ENCODE assay signal across 27 cellular contexts in genomic region chr5:168648576-168648975, GRCh38.
"Had no signal": no experiment of that assay in that cellular context is flagged by ENCODE, and none has a peak within 500 bp of the region (broad histone marks: within the 10 kb centered on the region; RNA-seq: fewer than 3 reads in every experiment).

No MANE protein-coding gene starts in this region.

- FAIRE-seq: endothelial cell of umbilical vein had no signal

- H3K9me3 Mint-ChIP-seq: activated CD4-positive, alpha-beta T cell treated with anti-CD3 and anti-CD28 coated beads, Interleukin-2, amount 10 ng/mL, durations not matched to agents 24 days and 14 days; activated T-helper 2 cell treated with anti-CD3 and anti-CD28 coated beads, Interferon-gamma antibody, Interleukin-2, Interleukin-4, amounts not matched to agents 10 μg/mL and 5 μg/mL and 100 μg/mL, durations not matched to agents 14 hours and 24 hours and 36 hours; effector memory CD8-positive, alpha-beta T cell had no signal

- H3K4me3 ChIP-seq: ascending aorta, esophagus muscularis mucosa, gastrocnemius medialis had no signal

- ATAC-seq: activated CD4-positive, alpha-beta T cell treated with anti-CD3 and anti-CD28 coated beads for 36 hours; activated CD8-positive, alpha-beta memory T cell treated with anti-CD3 and anti-CD28 coated beads, Interleukin-2, amount 10 ng/mL, durations not matched to agents 7 days and 5 days; activated CD8-positive, alpha-beta T cell treated with anti-CD3 and anti-CD28 coated beads, Interleukin-2, amount 10 ng/mL, durations not matched to agents 7 days and 5 days; effector memory CD8-positive, alpha-beta T cell; gastrocnemius medialis had no signal

- H3K27me3 Mint-ChIP-seq: activated CD4-positive, alpha-beta memory T cell treated with anti-CD3 and anti-CD28 coated beads for 36 hours had no signal

- H3K9me3 ChIP-seq: ascending aorta, esophagus muscularis mucosa, gastrocnemius medialis had no signal

- H3K36me3 Mint-ChIP-seq: activated CD4-positive, alpha-beta memory T cell treated with anti-CD3 and anti-CD28 coated beads for 36 hours; activated naive CD8-positive, alpha-beta T cell treated with anti-CD3 and anti-CD28 coated beads, Interleukin-2, amount 10 ng/mL, durations not matched to agents 7 days and 5 days had no signal

- H3K4me1 Mint-ChIP-seq: activated CD4-positive, alpha-beta T cell treated with anti-CD3 and anti-CD28 coated beads, Interleukin-2, amount 10 ng/mL, durations not matched to agents 24 days and 14 days; activated CD8-positive, alpha-beta memory T cell treated with anti-CD3 and anti-CD28 coated beads, Interleukin-2, amount 10 ng/mL, durations not matched to agents 7 days and 5 days; activated naive CD8-positive, alpha-beta T cell treated with anti-CD3 and anti-CD28 coated beads, Interleukin-2, amount 10 ng/mL, durations not matched to agents 7 days and 5 days had no signal

- H3K4me3 Mint-ChIP-seq: activated CD4-positive, alpha-beta memory T cell treated with anti-CD3 and anti-CD28 coated beads for 36 hours; activated CD4-positive, alpha-beta T cell treated with anti-CD3 and anti-CD28 coated beads for 36 hours; activated CD4-positive, alpha-beta T cell treated with anti-CD3 and anti-CD28 coated beads, Interleukin-2, amount 10 ng/mL, durations not matched to agents 24 days and 14 days; activated CD8-positive, alpha-beta memory T cell treated with anti-CD3 and anti-CD28 coated beads, Interleukin-2, amount 10 ng/mL, durations not matched to agents 7 days and 5 days; activated CD8-positive, alpha-beta T cell treated with anti-CD3 and anti-CD28 coated beads, Interleukin-2, amount 10 ng/mL, durations not matched to agents 7 days and 5 days; activated naive CD4-positive, alpha-beta T cell treated with anti-CD3 and anti-CD28 coated beads for 36 hours; activated naive CD8-positive, alpha-beta T cell treated with anti-CD3 and anti-CD28 coated beads, Interleukin-2, amount 10 ng/mL, durations not matched to agents 7 days and 5 days; activated T-helper 1 cell treated with anti-CD3 and anti-CD28 coated beads, Interleukin-12 subunit alpha, Interleukin-12 subunit beta, Interleukin-2, Interleukin-4 antibody, amounts not matched to agents 30 ng/mL and 10 ng/mL and 1 ng/mL, durations not matched to agents 14 hours and 24 hours and 36 hours; brain; effector memory CD8-positive, alpha-beta T cell had no signal

- H3K27me3 ChIP-seq: ascending aorta, esophagus muscularis mucosa, foreskin keratinocyte, gastrocnemius medialis had no signal

- H3K27ac ChIP-seq: ascending aorta, esophagus muscularis mucosa, foreskin keratinocyte, gastrocnemius medialis had no signal

- H3K4me1 ChIP-seq: ascending aorta, gastrocnemius medialis had no signal

- H3K27ac Mint-ChIP-seq: activated CD4-positive, alpha-beta memory T cell treated with anti-CD3 and anti-CD28 coated beads for 36 hours; activated CD4-positive, alpha-beta T cell treated with anti-CD3 and anti-CD28 coated beads for 36 hours; activated CD4-positive, alpha-beta T cell treated with anti-CD3 and anti-CD28 coated beads, Interleukin-2, amount 10 ng/mL, durations not matched to agents 24 days and 14 days; activated CD8-positive, alpha-beta memory T cell treated with anti-CD3 and anti-CD28 coated beads, Interleukin-2, amount 10 ng/mL, durations not matched to agents 7 days and 5 days; activated CD8-positive, alpha-beta T cell treated with anti-CD3 and anti-CD28 coated beads, Interleukin-2, amount 10 ng/mL, durations not matched to agents 7 days and 5 days; activated naive CD4-positive, alpha-beta T cell treated with anti-CD3 and anti-CD28 coated beads for 36 hours; activated naive CD8-positive, alpha-beta T cell treated with anti-CD3 and anti-CD28 coated beads, Interleukin-2, amount 10 ng/mL, durations not matched to agents 7 days and 5 days; activated T-helper 1 cell treated with anti-CD3 and anti-CD28 coated beads, Interleukin-12 subunit alpha, Interleukin-12 subunit beta, Interleukin-2, Interleukin-4 antibody, amounts not matched to agents 30 ng/mL and 10 ng/mL and 1 ng/mL, durations not matched to agents 14 hours and 24 hours and 36 hours; activated T-helper 2 cell treated with anti-CD3 and anti-CD28 coated beads, Interferon-gamma antibody, Interleukin-2, Interleukin-4, amounts not matched to agents 10 μg/mL and 5 μg/mL and 100 μg/mL, durations not matched to agents 14 hours and 24 hours and 36 hours; brain; effector memory CD8-positive, alpha-beta T cell had no signal

- H3K36me3 ChIP-seq: ascending aorta, esophagus muscularis mucosa, gastrocnemius medialis had no signal

- DNase-seq: activated CD4-positive, alpha-beta T cell treated with anti-CD3 and anti-CD28 coated beads, Interleukin-2, amount 10 ng/mL, durations not matched to agents 24 days and 14 days; activated CD4-positive, CD25-positive, alpha-beta regulatory T cell; activated CD4-positive, CD25-positive, alpha-beta regulatory T cell treated with anti-CD3 and anti-CD28 coated beads, Interleukin-2, amount 50 U/mL, for 72 hours; activated CD8-positive, alpha-beta memory T cell treated with anti-CD3 and anti-CD28 coated beads, Interleukin-2, amount 10 ng/mL, durations not matched to agents 7 days and 5 days; activated CD8-positive, alpha-beta memory T cell treated with anti-CD3 and anti-CD28 coated beads, Interleukin-2, amount 50 U/mL, for 4 hours; activated CD8-positive, alpha-beta T cell treated with anti-CD3 and anti-CD28 coated beads, Interleukin-2, amount 10 ng/mL, durations not matched to agents 7 days and 5 days; activated effector memory CD4-positive, alpha-beta T cell treated with anti-CD3 and anti-CD28 coated beads, Interleukin-2, amount 50 U/mL, for 16 hours; activated naive CD4-positive, alpha-beta T cell treated with anti-CD3 and anti-CD28 coated beads for 36 hours; activated naive CD8-positive, alpha-beta T cell treated with anti-CD3 and anti-CD28 coated beads, Interleukin-2, amount 10 ng/mL, durations not matched to agents 7 days and 5 days; activated T-cell treated with anti-CD3 and anti-CD28 coated beads, Interleukin-2, amount 50 U/mL, for 1 hour; cortex of kidney; dermis blood vessel endothelial cell; effector CD4-positive, alpha-beta T cell; effector memory CD8-positive, alpha-beta T cell; erythroblast; foreskin keratinocyte; gastrocnemius medialis; glutamatergic neuron; T-helper 2 cell had no signal
